Comparison of ENCODE assay signal across 11 cellular contexts in the genomic region with DNA sequence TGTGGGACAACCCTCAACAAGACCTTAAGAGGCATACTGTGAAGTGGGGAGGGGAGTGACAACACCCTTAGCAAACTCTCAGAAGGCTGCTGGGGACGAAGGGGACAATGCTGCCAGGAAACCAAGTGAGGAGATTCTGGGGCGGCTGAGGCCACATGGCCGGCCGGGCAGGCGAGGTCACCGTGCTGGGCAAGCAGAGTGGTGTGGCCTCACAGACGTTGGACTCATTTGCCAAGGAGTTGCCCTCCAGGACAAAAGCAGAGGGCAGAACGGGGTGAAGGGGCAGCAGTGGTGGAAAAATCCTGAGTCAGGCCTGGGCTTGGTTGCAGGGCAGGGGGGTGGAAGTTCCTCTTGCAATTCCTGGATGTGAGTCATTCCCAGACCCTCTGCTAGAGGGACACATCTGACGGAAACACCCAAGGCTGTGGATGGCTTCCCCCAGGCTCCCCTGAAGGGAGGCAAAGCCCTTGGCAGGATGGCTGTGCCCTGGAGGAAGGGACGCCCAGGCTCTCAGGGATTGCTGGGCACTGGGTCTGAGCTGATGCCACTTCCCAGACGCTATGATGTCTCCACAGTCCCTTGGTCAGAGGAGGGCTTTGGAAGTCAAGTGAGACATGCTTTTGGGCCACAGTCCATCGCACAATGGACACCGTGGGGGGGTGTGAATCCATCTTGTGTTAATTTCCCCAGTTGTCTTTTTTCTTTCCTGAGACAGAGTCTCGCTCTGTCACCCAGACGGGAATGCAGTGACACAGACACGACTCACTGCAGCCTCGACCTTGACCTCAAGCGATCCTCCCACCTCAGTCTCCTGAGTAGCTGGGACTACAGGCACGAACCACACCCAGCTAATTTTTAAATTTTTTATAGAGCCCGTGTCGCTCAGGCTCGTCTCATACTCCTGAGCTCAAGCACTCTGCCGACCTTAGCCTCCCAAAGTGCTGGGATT. TPM values are rescaled to one million over a fixed set of nuclear protein-coding genes. Genes with fewer than 3 reads are reported as not detected.
DNase-seq lines count a peak whose midpoint lies in the region; ATAC-seq and TF ChIP-seq lines count a peak whose summit lies in the region.
"Had no signal": no experiment of that assay in that cellular context is flagged by ENCODE, and none has a peak within 500 bp of the region (broad histone marks: within the 10 kb centered on the region; RNA-seq: fewer than 3 reads in every experiment).

No MANE protein-coding gene starts in this region.

- H3K36me3 ChIP-seq in liver (ENCODE audit: control insufficient read depth in 4 of 4, insufficient read depth in 3 of 4, low read depth in 1 of 4, low read length in 3 of 4) (no peaks in the 10 kb centered on the region), upper lobe of right lung (no peaks in the 10 kb centered on the region)

- H3K4me3 Mint-ChIP-seq in endothelial cell (ENCODE audit: unreplicated experiment) (no peak overlapping the region), immature natural killer cell (no peak overlapping the region)
- H3K4me3 Mint-ChIP-seq: activated B cell treated with CpG ODN at 0.5 μM for 24 hours; activated naive CD8-positive, alpha-beta T cell treated with anti-CD3 and anti-CD28 coated beads, Interleukin-2, amount 10 ng/mL, durations not matched to agents 7 days and 5 days had no signal

- ATAC-seq in upper lobe of right lung (peak; percentile 86), HG03354 (IDR thresholded peaks at IDR 0.05; ENCODE audit: poor library complexity, severe bottlenecking, unreplicated experiment) (no peak)

- TF ChIP-seq RAD21 in liver (IDR thresholded peaks at IDR 0.05), result no peak

- H3K27me3 ChIP-seq in liver (ENCODE audit: control insufficient read depth in 4 of 4, insufficient read depth in 4 of 4, low read length in 3 of 4) (peaks cover 0 to 2% (median 0%) of the 10 kb centered on the region in 4 donors), upper lobe of right lung (no peaks in the 10 kb centered on the region)

- intact Hi-C loops in upper lobe of right lung (cut with DNase I), result no loop called here

- H3K9me3 ChIP-seq in liver (ENCODE audit: control insufficient read depth in 4 of 4, low read length in 3 of 4) (no peaks in the 10 kb centered on the region), upper lobe of right lung (no peaks in the 10 kb centered on the region)

- H3K4me3 ChIP-seq in liver (ENCODE audit: low read depth in 1 of 3, low read length in 3 of 3) (no peak overlapping the region), upper lobe of right lung (no peak overlapping the region)

- H3K27ac ChIP-seq in epithelial cell of prostate (peak overlapping the region; percentile 42), liver (ENCODE audit: low read depth in 1 of 2, low read length in 2 of 2) (peak overlapping the region; percentile 31 to 54), upper lobe of right lung (peak overlapping the region; percentile 58)

- DNase-seq in M059J (ENCODE audit: low read depth) (peak; percentile 86), epithelial cell of prostate (ENCODE audit: low read depth, low spot score) (no peak), upper lobe of right lung (peak; percentile 60), endothelial cell (ENCODE audit: low spot score) (no peak), immature natural killer cell (no peak), NCI-H1436 treated with DMSO at 0.1 percent for 48 hours (lab: John Stamatoyannopoulos, UW) (no peak)
- DNase-seq: activated B cell treated with CpG ODN at 0.5 μM for 24 hours; activated naive CD8-positive, alpha-beta T cell treated with anti-CD3 and anti-CD28 coated beads, Interleukin-2, amount 10 ng/mL, durations not matched to agents 7 days and 5 days; NCI-H510A had no signal

- TF ChIP-seq CTCF in liver (IDR thresholded peaks at IDR 0.05; ENCODE audit: low read depth, low read length, missing input control) (no peak), upper lobe of right lung (IDR thresholded peaks at IDR 0.05) (no peak), endothelial cell (IDR thresholded peaks at IDR 0.05; ENCODE audit: unreplicated experiment) (no peak)

- H3K27ac Mint-ChIP-seq in endothelial cell (ENCODE audit: unreplicated experiment) (no peak overlapping the region), immature natural killer cell (no peak overlapping the region)
- H3K27ac Mint-ChIP-seq: activated B cell treated with CpG ODN at 0.5 μM for 24 hours; activated naive CD8-positive, alpha-beta T cell treated with anti-CD3 and anti-CD28 coated beads, Interleukin-2, amount 10 ng/mL, durations not matched to agents 7 days and 5 days had no signal

- 75% methylated on average over 23 of the region's 23 CpGs for WGBS in liver

- H3K36me3 Mint-ChIP-seq in endothelial cell (ENCODE audit: low read depth, unreplicated experiment) (peaks cover 7% of the 10 kb centered on the region), immature natural killer cell (no peaks in the 10 kb centered on the region)
- H3K36me3 Mint-ChIP-seq: activated naive CD8-positive, alpha-beta T cell treated with anti-CD3 and anti-CD28 coated beads, Interleukin-2, amount 10 ng/mL, durations not matched to agents 7 days and 5 days had no signal

- H3K4me1 Mint-ChIP-seq in endothelial cell (ENCODE audit: unreplicated experiment) (peaks cover 18% of the 10 kb centered on the region), immature natural killer cell (no peaks in the 10 kb centered on the region)
- H3K4me1 Mint-ChIP-seq: activated B cell treated with CpG ODN at 0.5 μM for 24 hours; activated naive CD8-positive, alpha-beta T cell treated with anti-CD3 and anti-CD28 coated beads, Interleukin-2, amount 10 ng/mL, durations not matched to agents 7 days and 5 days had no signal

- peaks cover 0 to 4% (median 0%) of the 10 kb centered on the region in 4 donors for H3K4me1 ChIP-seq in liver (ENCODE audit: control insufficient read depth in 4 of 4, insufficient read depth in 4 of 4, low read length in 3 of 4)
- H3K4me1 ChIP-seq in upper lobe of right lung, result peaks cover 5% of the 10 kb centered on the region

- H3K9me3 Mint-ChIP-seq in endothelial cell (ENCODE audit: unreplicated experiment) (peaks cover 4% of the 10 kb centered on the region), immature natural killer cell (peaks cover 0 to 4% (median 0%) of the 10 kb centered on the region in 6 donors)
- H3K9me3 Mint-ChIP-seq: activated B cell treated with CpG ODN at 0.5 μM for 24 hours; activated naive CD8-positive, alpha-beta T cell treated with anti-CD3 and anti-CD28 coated beads, Interleukin-2, amount 10 ng/mL, durations not matched to agents 7 days and 5 days had no signal

- H3K9ac ChIP-seq in liver (ENCODE audit: low read depth in 1 of 2, low read length in 2 of 2), result no peak overlapping the region

- H3K27me3 Mint-ChIP-seq in endothelial cell (ENCODE audit: unreplicated experiment), result peaks cover 8% of the 10 kb centered on the region
- H3K27me3 Mint-ChIP-seq in immature natural killer cell (ENCODE audit: low read depth in 3 of 3), result peaks cover 1 to 22% (median 3%) of the 10 kb centered on the region in 3 donors

TF ChIP-seq in liver, 16 proteins besides CTCF, POLR2A, EP300 and RAD21:
- no peak for TF ChIP-seq FOXA1 (IDR thresholded peaks at IDR 0.05)
- TF ChIP-seq SP1 (IDR thresholded peaks at IDR 0.05), result peak; percentile 44
- TF ChIP-seq NR2F2 (IDR thresholded peaks at IDR 0.05), result peak; percentile 84
- TF ChIP-seq JUND (IDR thresholded peaks at IDR 0.05), result peak in 1 of 2 donors; percentile 12

RNA-seq across cellular contexts. Expression of a gene that starts 16.2 kb away (rescaled TPM):
- total RNA-seq in M059J (2014; rRNA removed; shearing (Covaris generic)), result 0.30 and 0.71 TPM in 2 replicates
- total RNA-seq in liver (1 to 10 TPM; 5.1 to 10.0 TPM), upper lobe of right lung (59.9 TPM), endothelial cell (ENCODE audit: unreplicated experiment) (223 TPM)
- polyA plus RNA-seq in liver (1 to 10 TPM; 1.1 to 6.4 TPM), immature natural killer cell (not detected)
- total RNA-seq: activated B cell treated with CpG ODN at 0.5 μM for 24 hours had no signal

RNA-seq across cellular contexts. Expression of a gene that starts 28.4 kb away (rescaled TPM):
- 6.2 and 10.9 TPM in 2 replicates for total RNA-seq in M059J (2014; rRNA removed; shearing (Covaris generic))
- 10 to 100 TPM in 1 of 2 donors, 1 to 10 TPM in 1; 6.8 to 11.4 TPM for total RNA-seq in liver
- polyA plus RNA-seq in liver, result 10 to 100 TPM; 20.3 to 28.0 TPM
- total RNA-seq in upper lobe of right lung, result 46.4 TPM
- 59.6 TPM for total RNA-seq in endothelial cell (ENCODE audit: unreplicated experiment)
- polyA plus RNA-seq in immature natural killer cell, result 10 to 100 TPM in 1 of 3 donors, 1 to 10 TPM in 2; 3.8 to 11.2 (median 7.7) TPM

RNA-seq across cellular contexts. Expression of a gene that starts 55.8 kb away (rescaled TPM):
- total RNA-seq in M059J (2014; rRNA removed; shearing (Covaris generic)), result 0.10 and 0.74 TPM in 2 replicates
- total RNA-seq in liver (under 1 TPM; 0.09 to 0.17 TPM), upper lobe of right lung (2.6 TPM), endothelial cell (ENCODE audit: unreplicated experiment) (0.69 TPM)
- polyA plus RNA-seq in liver (under 1 TPM; 0.04 to 0.37 TPM), immature natural killer cell (not detected)

Comparison
In these comparisons a context has a peak if more than half of its experiments do, and no peak if none do; other contexts are left out.
1. DNase-seq: peak in M059J (single experiment) and upper lobe of right lung (single experiment); none in epithelial cell of prostate (single experiment), endothelial cell (single experiment), immature natural killer cell (0 of 3) and NCI-H1436 treated with DMSO at 0.1 percent for 48 hours (single experiment).
2. Peak in every context shown above with its lines, with median percentiles within 50 percentile points of each other: H3K27ac ChIP-seq.